In the genomic region with DNA sequence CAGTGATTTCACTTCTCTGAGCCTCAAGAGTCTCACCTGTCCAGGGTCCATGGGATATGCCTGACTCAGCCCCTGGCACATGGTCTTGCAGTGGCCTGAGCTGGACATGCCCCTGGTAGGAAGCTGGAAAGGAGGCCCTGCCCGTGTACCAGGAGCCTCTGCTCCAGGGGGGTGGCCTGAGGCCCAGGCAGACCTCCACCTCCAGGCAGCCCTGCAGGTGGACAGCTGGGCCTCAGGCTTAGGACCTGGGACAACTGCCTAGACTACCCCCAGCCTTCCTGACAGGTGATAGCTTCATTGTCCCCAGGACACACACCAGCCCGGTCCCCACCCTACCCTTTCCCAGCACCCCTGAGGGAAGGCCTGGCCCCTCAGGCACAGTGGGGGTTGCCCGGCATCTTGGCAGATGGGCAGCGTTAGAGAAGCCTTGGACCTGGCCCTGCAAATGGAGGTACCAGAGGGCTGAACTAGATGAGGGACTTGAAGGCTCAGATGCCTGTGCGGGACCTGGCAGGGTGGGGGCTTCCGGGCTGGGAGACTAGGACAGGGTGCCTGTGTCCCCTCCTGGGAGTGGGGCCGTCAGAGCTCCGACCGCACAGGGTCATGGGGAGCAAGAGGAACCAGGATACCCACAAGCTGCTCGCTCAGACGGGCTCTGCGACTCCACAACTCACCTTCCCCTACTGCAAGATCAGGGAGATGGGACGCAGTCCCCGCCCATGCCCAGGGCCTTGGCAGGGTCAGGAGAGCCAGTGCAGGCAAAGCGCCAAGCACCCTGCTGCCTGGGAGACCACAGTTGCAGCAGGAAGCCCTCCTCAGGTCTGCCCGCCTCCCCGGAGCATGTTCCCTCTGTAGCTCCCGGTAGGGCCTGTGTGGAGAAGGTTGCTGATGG, we compare ENCODE assay signal across 25 cellular contexts.
"Had no signal": no experiment of that assay in that cellular context is flagged by ENCODE, and none has a peak within 500 bp of the region (broad histone marks: within the 10 kb centered on the region; RNA-seq: fewer than 3 reads in every experiment).

No MANE protein-coding gene starts in this region.

- H2AFZ ChIP-seq: hepatocyte, parathyroid adenoma had no signal

- H3K4me3 Mint-ChIP-seq: mesothelial cell of epicardium; naive B cell; natural killer cell treated with Interleukin-12 subunit alpha and Interleukin-12 subunit beta and Interleukin-15 and Interleukin-18, amount 100 ng/mL, for 72 hours; neural crest cell; stimulated activated naive B cell treated with anti-CD40 and anti-IgM and Interleukin-4, amounts not matched to agents 10 μg/mL and 1 μg/mL and 100 μg/mL, for 72 hours; type B pancreatic cell had no signal

- H3K4me1 ChIP-seq: foreskin keratinocyte, prostate gland, right lobe of liver had no signal

- H3K27ac ChIP-seq: coronary artery, esophagus muscularis mucosa, foreskin keratinocyte, gastroesophageal sphincter, hepatocyte, parathyroid adenoma, prostate gland, right lobe of liver, stomach, thyroid gland had no signal

- H3K79me2 ChIP-seq: hepatocyte, parathyroid adenoma had no signal

- H3K9me3 ChIP-seq: mucosa of descending colon, prostate gland, right lobe of liver, thyroid gland had no signal

- H3K9ac ChIP-seq: parathyroid adenoma had no signal

- ATAC-seq: foreskin keratinocyte; gastroesophageal sphincter; heart left ventricle; left colon; mucosa of descending colon; natural killer cell treated with Interleukin-12 subunit alpha and Interleukin-12 subunit beta and Interleukin-15 and Interleukin-18, amount 100 ng/mL, for 72 hours; right lobe of liver; stimulated activated naive B cell treated with anti-CD40 and anti-IgM and Interleukin-4, amounts not matched to agents 10 μg/mL and 1 μg/mL and 100 μg/mL, for 72 hours had no signal

- DNase-seq: dermis blood vessel endothelial cell; effector memory CD4-positive, alpha-beta T cell; foreskin keratinocyte; left colon; mesenchymal stem cell; naive B cell; small intestine; stimulated activated CD4-positive, alpha-beta T cell treated with anti-CD3 and anti-CD28 coated beads, Interleukin-15, amount 100 ng/mL, for 24 hours; stimulated activated CD4-positive, alpha-beta T cell treated with anti-CD3 and anti-CD28 coated beads, Interleukin-2, amount 100 ng/mL, for 48 hours; stimulated activated naive B cell treated with anti-CD40 and anti-IgM and Interleukin-4, amounts not matched to agents 10 μg/mL and 1 μg/mL and 100 μg/mL, for 72 hours; stomach; thyroid gland had no signal

- H3K4me3 ChIP-seq: coronary artery, esophagus muscularis mucosa, gastroesophageal sphincter, heart left ventricle, hepatocyte, mucosa of descending colon, prostate gland, right lobe of liver, stomach, thyroid gland had no signal

- H3K27ac Mint-ChIP-seq: mesothelial cell of epicardium; naive B cell; natural killer cell treated with Interleukin-12 subunit alpha and Interleukin-12 subunit beta and Interleukin-15 and Interleukin-18, amount 100 ng/mL, for 72 hours; stimulated activated naive B cell treated with anti-CD40 and anti-IgM and Interleukin-4, amounts not matched to agents 10 μg/mL and 1 μg/mL and 100 μg/mL, for 72 hours; type B pancreatic cell had no signal

- H3K36me3 ChIP-seq: esophagus muscularis mucosa, gastroesophageal sphincter, heart left ventricle, prostate gland, right lobe of liver, stomach, thyroid gland had no signal

- H3K4me2 ChIP-seq: hepatocyte had no signal

- H3K27me3 ChIP-seq: esophagus muscularis mucosa, gastroesophageal sphincter, heart left ventricle, hepatocyte, right lobe of liver, stomach, thyroid gland had no signal

- H3K4me1 Mint-ChIP-seq: stimulated activated naive B cell treated with anti-CD40 and anti-IgM and Interleukin-4, amounts not matched to agents 10 μg/mL and 1 μg/mL and 100 μg/mL, for 72 hours had no signal
